ENCODE assay signal across 23 cellular contexts in genomic region chr7:104185346-104185745, GRCh38.
"Had no signal": no experiment of that assay in that cellular context is flagged by ENCODE, and none has a peak within 500 bp of the region (broad histone marks: within the 10 kb centered on the region; RNA-seq: fewer than 3 reads in every experiment).

No MANE protein-coding gene starts in this region.

- H3K4me2 ChIP-seq: hepatocyte had no signal

- DNase-seq: activated CD4-positive, alpha-beta memory T cell treated with anti-CD3 and anti-CD28 coated beads, Interleukin-2, amount 10 ng/mL, durations not matched to agents 7 days and 5 days; activated CD4-positive, alpha-beta T cell treated with anti-CD3 and anti-CD28 coated beads for 48 hours; activated CD4-positive, CD25-positive, alpha-beta regulatory T cell; activated CD8-positive, alpha-beta memory T cell treated with anti-CD3 and anti-CD28 coated beads, Interleukin-2, amount 10 ng/mL, durations not matched to agents 7 days and 5 days; activated naive CD4-positive, alpha-beta T cell; central memory CD4-positive, alpha-beta T cell; effector CD4-positive, alpha-beta T cell; foreskin keratinocyte; islet precursor cell; lower lobe of right lung; midbrain; nephron progenitor cell; nucleus accumbens; right cardiac atrium; stimulated activated naive CD8-positive, alpha-beta T cell treated with anti-CD3 and anti-CD28 coated beads, Interleukin-15, Interleukin-2, amounts not matched to agents 100 U/mL and 50 U/mL, for 24 hours; T-cell; uterus had no signal

- H3K27me3 Mint-ChIP-seq: activated CD4-positive, alpha-beta memory T cell treated with anti-CD3 and anti-CD28 coated beads, Interleukin-2, amount 10 ng/mL, durations not matched to agents 7 days and 5 days; activated CD8-positive, alpha-beta memory T cell treated with anti-CD3 and anti-CD28 coated beads, Interleukin-2, amount 10 ng/mL, durations not matched to agents 7 days and 5 days; brain; T-cell had no signal

- H3K9me3 ChIP-seq: esophagus muscularis mucosa, lower lobe of right lung, tibial nerve, uterus had no signal

- H3K27ac ChIP-seq: coronary artery, esophagus muscularis mucosa, foreskin keratinocyte, hepatocyte, lower lobe of right lung, skin epidermis, tibial nerve, uterus had no signal

- ATAC-seq: activated CD8-positive, alpha-beta memory T cell treated with anti-CD3 and anti-CD28 coated beads, Interleukin-2, amount 10 ng/mL, durations not matched to agents 7 days and 5 days; foreskin keratinocyte; lower lobe of right lung; right cardiac atrium; stimulated activated naive CD8-positive, alpha-beta T cell treated with anti-CD3 and anti-CD28 coated beads, Interleukin-15, Interleukin-2, amounts not matched to agents 100 U/mL and 50 U/mL, for 24 hours; T-cell had no signal

- H3K27me3 ChIP-seq: esophagus muscularis mucosa, foreskin keratinocyte, hepatocyte, tibial nerve, uterus had no signal

- H3K9me3 Mint-ChIP-seq: T-cell had no signal

- H3K36me3 ChIP-seq: uterus had no signal

- H2AFZ ChIP-seq: hepatocyte had no signal

- H3K4me1 Mint-ChIP-seq: activated CD4-positive, alpha-beta memory T cell treated with anti-CD3 and anti-CD28 coated beads, Interleukin-2, amount 10 ng/mL, durations not matched to agents 7 days and 5 days; activated CD8-positive, alpha-beta memory T cell treated with anti-CD3 and anti-CD28 coated beads, Interleukin-2, amount 10 ng/mL, durations not matched to agents 7 days and 5 days; brain; nephron progenitor cell; T-cell had no signal

- H3K4me3 ChIP-seq: coronary artery, esophagus muscularis mucosa, hepatocyte, lower lobe of right lung, skin epidermis, tibial nerve, uterus had no signal

- H3K4me3 Mint-ChIP-seq: activated CD4-positive, alpha-beta memory T cell treated with anti-CD3 and anti-CD28 coated beads, Interleukin-2, amount 10 ng/mL, durations not matched to agents 7 days and 5 days; activated CD8-positive, alpha-beta memory T cell treated with anti-CD3 and anti-CD28 coated beads, Interleukin-2, amount 10 ng/mL, durations not matched to agents 7 days and 5 days; brain; nephron progenitor cell; T-cell had no signal

- H3K79me2 ChIP-seq: hepatocyte had no signal

- H3K4me1 ChIP-seq: esophagus muscularis mucosa, foreskin keratinocyte, lower lobe of right lung, uterus had no signal

- H3K27ac Mint-ChIP-seq: activated CD4-positive, alpha-beta memory T cell treated with anti-CD3 and anti-CD28 coated beads, Interleukin-2, amount 10 ng/mL, durations not matched to agents 7 days and 5 days; activated CD8-positive, alpha-beta memory T cell treated with anti-CD3 and anti-CD28 coated beads, Interleukin-2, amount 10 ng/mL, durations not matched to agents 7 days and 5 days; brain; nephron progenitor cell; T-cell had no signal
